Comparison of ENCODE assay signal across 16 cellular contexts in genomic region chr1:164682570-164682969, GRCh38.
"Had no signal": no experiment of that assay in that cellular context is flagged by ENCODE, and none has a peak within 500 bp of the region (broad histone marks: within the 10 kb centered on the region; RNA-seq: fewer than 3 reads in every experiment).

No MANE protein-coding gene starts in this region.

- ATAC-seq: natural killer cell, T-helper 17 cell had no signal

- H3K27me3 ChIP-seq: left lung, upper lobe of left lung had no signal

- DNase-seq: activated CD4-positive, alpha-beta memory T cell treated with anti-CD3 and anti-CD28 coated beads, Interleukin-2, amount 10 ng/mL, durations not matched to agents 7 days and 5 days; activated CD4-positive, alpha-beta T cell treated with anti-CD3 and anti-CD28 coated beads for 4 hours; activated effector memory CD4-positive, alpha-beta T cell treated with Interleukin-2 at 50 U/mL for 16 hours; activated naive CD4-positive, alpha-beta T cell treated with anti-CD3 and anti-CD28 coated beads, Interleukin-2, amount 50 U/mL, for 16 hours; activated T-cell treated with anti-CD3 and anti-CD28 coated beads, Interleukin-2, amount 50 U/mL, for 24 hours; dermis blood vessel endothelial cell; immature natural killer cell; left lung; natural killer cell; stimulated activated CD4-positive, alpha-beta T cell treated with anti-CD3 and anti-CD28 coated beads, Interleukin-15, amount 100 ng/mL, for 24 hours; stimulated activated CD4-positive, alpha-beta T cell treated with anti-CD3 and anti-CD28 coated beads, Interleukin-4, amount 100 ng/mL, for 1 hour; stimulated activated naive CD4-positive, alpha-beta T cell treated with Interleukin-2 at 50 U/mL for 16 hours; substantia nigra; T-helper 17 cell; upper lobe of left lung; WERI-Rb-1 had no signal

- H3K9me3 ChIP-seq: left lung, upper lobe of left lung had no signal

- H3K27ac ChIP-seq: left lung, upper lobe of left lung, WERI-Rb-1 had no signal

- H3K36me3 ChIP-seq: left lung, upper lobe of left lung, WERI-Rb-1 had no signal

- H3K4me3 ChIP-seq: left lung, upper lobe of left lung had no signal
